Comparison of ENCODE assay signal across 16 cellular contexts in the genomic region with DNA sequence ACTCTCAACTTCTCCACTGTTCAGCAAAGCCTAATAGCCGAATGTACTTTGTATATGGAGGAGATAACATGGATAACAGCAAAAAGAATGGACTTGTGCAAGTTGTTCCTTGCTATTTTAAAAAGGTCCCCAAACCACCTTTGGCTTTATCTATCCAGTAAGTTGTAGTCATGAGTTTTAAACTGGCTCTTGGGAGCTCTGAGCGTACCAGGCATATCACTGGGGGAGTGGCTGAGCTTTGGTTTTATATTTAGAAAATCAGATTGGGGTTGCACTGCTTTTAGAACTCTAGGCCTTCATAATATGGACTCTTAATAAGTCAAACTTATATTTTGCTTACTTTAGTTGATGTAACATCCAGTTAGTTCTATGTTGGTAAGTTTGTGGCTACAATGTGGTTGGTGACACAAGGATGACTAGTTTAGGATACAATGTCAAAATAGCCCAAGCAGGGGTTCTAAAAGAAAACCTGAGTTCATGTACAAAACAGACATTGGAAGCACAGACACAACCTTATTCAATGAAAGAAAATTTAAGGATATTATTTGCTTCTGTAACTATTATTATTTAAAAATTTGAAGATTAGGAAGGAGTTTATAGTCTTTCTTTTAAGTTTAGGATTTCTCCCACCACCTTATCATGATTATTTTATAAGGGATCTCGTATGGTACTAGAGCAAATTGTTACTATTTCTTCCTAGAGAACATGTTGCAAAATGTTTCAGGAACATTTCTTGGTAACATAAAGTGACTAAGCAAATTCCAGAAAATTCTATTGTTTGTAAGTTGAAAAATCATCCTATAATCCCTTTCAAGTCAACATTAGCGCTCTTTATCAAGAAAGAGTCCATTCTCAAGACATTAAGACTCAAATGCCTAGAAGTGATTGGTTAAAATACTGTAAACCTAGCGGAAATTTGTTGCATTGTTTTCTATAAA.
DNase-seq lines count a peak whose midpoint lies in the region; ATAC-seq and TF ChIP-seq lines count a peak whose summit lies in the region.
"Had no signal": no experiment of that assay in that cellular context is flagged by ENCODE, and none has a peak within 500 bp of the region (broad histone marks: within the 10 kb centered on the region; RNA-seq: fewer than 3 reads in every experiment).

No MANE protein-coding gene starts in this region.

- in situ Hi-C loops in Panc1 (cut with HindIII; ENCODE audit: low pct_unique_long_range_greater_than_20kb, low sequenced_read_pairs), result no loop called here
- in situ Hi-C loops in ACHN (cut with HindIII; ENCODE audit: low pct_ligation_motif_present, low pct_unique_long_range_greater_than_20kb, low sequenced_read_pairs), result no loop called here

- no peaks in the 10 kb centered on the region for H3K79me2 ChIP-seq in smooth muscle cell (ENCODE audit: low read depth)

- no peak for DNase-seq in activated T-cell treated with anti-CD3 and anti-CD28 coated beads, Interleukin-2, amount 50 U/mL, for 4 hours
- DNase-seq in activated T-cell treated with anti-CD3 and anti-CD28 coated beads, Interleukin-2, amount 50 U/mL, for 1 hour, result no peak
- DNase-seq in Panc1 (ENCODE audit: low read depth, low spot score) (peak; percentile 17), epithelial cell of prostate (ENCODE audit: low read depth, low spot score) (no peak), smooth muscle cell (lab: John Stamatoyannopoulos, UW; ENCODE audit: unreplicated experiment) (no peak), cortex of kidney (lab: John Stamatoyannopoulos, UW) (no peak), ACHN (no peak)
- DNase-seq in effector CD4-positive, alpha-beta T cell, result no peak
- DNase-seq: anterior cingulate cortex, endodermal cell, MG63, NCI-H2227 treated with DMSO at 0.1 percent for 48 hours, nucleus accumbens, T1000, upper lobe of left lung had no signal

- H3K9ac ChIP-seq in smooth muscle cell (ENCODE audit: low read depth), result no peak overlapping the region

- peak; percentile 51 to 75 for ATAC-seq in activated T-cell treated with anti-CD3 and anti-CD28 coated beads, Interleukin-2, amount 50 U/mL, for 4 hours
- ATAC-seq in Panc1, result no peak

- H3K4me3 ChIP-seq in Panc1 (ENCODE audit: low read depth in 2 of 2, low read length in 2 of 2), result no peak overlapping the region
- no peak overlapping the region for H3K4me3 ChIP-seq in smooth muscle cell
- H3K4me3 ChIP-seq: lung, MG63, upper lobe of left lung had no signal

- no TSS peak for BruUV-seq in Panc1 (replicated peaks; lab: Mats Ljungman, UMichigan)

- POLR2A ChIA-PET in Panc1 (lab: Charles Lee), result interaction anchor here (0.6 kb wide), 1 partner anchor 233 kb away, joined by 3 read pairs; no protein-coding TSS in a partner anchor

- CTCF ChIA-PET in Panc1 (lab: Charles Lee), result no interaction called here

- H4K20me1 ChIP-seq in smooth muscle cell (ENCODE audit: low read depth), result no peaks in the 10 kb centered on the region

- peaks cover 33% of the 10 kb centered on the region for H3K36me3 Mint-ChIP-seq in activated T-cell treated with anti-CD3 and anti-CD28 coated beads, Interleukin-2, amount 50 U/mL, for 4 hours (ENCODE audit: insufficient read depth)

- H3K27me3 Mint-ChIP-seq in activated T-cell treated with anti-CD3 and anti-CD28 coated beads, Interleukin-2, amount 50 U/mL, for 4 hours (ENCODE audit: low read depth), result no peaks in the 10 kb centered on the region

- WGBS in smooth muscle cell (ENCODE audit: low lambda C conversion rate), result 65% methylated on average over 5 of the region's 5 CpGs

- no peak overlapping the region for H3K27ac ChIP-seq in Panc1 (ENCODE audit: low read length)
- peak overlapping the region; percentile 47 for H3K27ac ChIP-seq in epithelial cell of prostate
- H3K27ac ChIP-seq in smooth muscle cell (ENCODE audit: low read depth), result peak overlapping the region; percentile 71
- H3K27ac ChIP-seq: upper lobe of left lung had no signal

- H3K36me3 ChIP-seq in Panc1 (ENCODE audit: control insufficient read depth, insufficient read depth, low read length), result no peaks in the 10 kb centered on the region
- peaks cover 4% of the 10 kb centered on the region for H3K36me3 ChIP-seq in smooth muscle cell (ENCODE audit: low read depth)
- H3K36me3 ChIP-seq: MG63, upper lobe of left lung had no signal

- no peaks in the 10 kb centered on the region for H3K9me3 ChIP-seq in Panc1 (ENCODE audit: control insufficient read depth, insufficient read depth, low read depth, low read length)
- H3K9me3 ChIP-seq in smooth muscle cell (replicated peaks; ENCODE audit: low read depth), result no peaks in the 10 kb centered on the region
- H3K9me3 ChIP-seq: MG63, upper lobe of left lung had no signal

- peak overlapping the region; percentile 66 for H3K4me2 ChIP-seq in smooth muscle cell

- no peak overlapping the region for H3K4me3 Mint-ChIP-seq in activated T-cell treated with anti-CD3 and anti-CD28 coated beads, Interleukin-2, amount 50 U/mL, for 4 hours
- H3K4me3 Mint-ChIP-seq: endodermal cell had no signal

- H3K4me1 Mint-ChIP-seq in activated T-cell treated with anti-CD3 and anti-CD28 coated beads, Interleukin-2, amount 50 U/mL, for 4 hours (ENCODE audit: low read depth), result peaks cover 16% of the 10 kb centered on the region

- no peaks in the 10 kb centered on the region for H3K27me3 ChIP-seq in Panc1 (ENCODE audit: control insufficient read depth, insufficient read depth, low read length)
- no peaks in the 10 kb centered on the region for H3K27me3 ChIP-seq in smooth muscle cell (ENCODE audit: low read depth)
- H3K27me3 ChIP-seq: MG63, upper lobe of left lung had no signal

- intact Hi-C loops in Panc1 (cut with micrococcal nuclease; ENCODE audit: unreplicated experiment), result no loop called here

- H2AFZ ChIP-seq in smooth muscle cell (ENCODE audit: low read depth), result no peak overlapping the region

- no peaks in the 10 kb centered on the region for H3K4me1 ChIP-seq in Panc1 (ENCODE audit: control insufficient read depth, insufficient read depth, low read length)
- no peaks in the 10 kb centered on the region for H3K4me1 ChIP-seq in smooth muscle cell (ENCODE audit: low read depth)

- TF ChIP-seq CTCF in Panc1 (IDR thresholded peaks at IDR 0.05) (no peak), smooth muscle cell (IDR thresholded peaks at IDR 0.05; ENCODE audit: borderline replicate concordance, insufficient read depth, poor library complexity, severe bottlenecking) (no peak)

- H3F3A ChIP-seq in smooth muscle cell (ENCODE audit: low read depth), result peaks cover 5% of the 10 kb centered on the region

- no peaks in the 10 kb centered on the region for H3K9me3 Mint-ChIP-seq in activated T-cell treated with anti-CD3 and anti-CD28 coated beads, Interleukin-2, amount 50 U/mL, for 4 hours
- H3K9me3 Mint-ChIP-seq: endodermal cell had no signal
